8 cellular contexts compared by ENCODE assay signal in genomic region chr12:53381739-53382630, GRCh38.
DNase-seq lines count a peak whose midpoint lies in the region; ATAC-seq lines count a peak whose summit lies in the region.

No MANE protein-coding gene starts in this region.

- peak overlapping the region; percentile 76 for H3K9ac ChIP-seq in BLaER1

- peak overlapping the region; percentile 71 for H3K4me3 ChIP-seq in BLaER1

- peaks cover 33 to 55% of the 10 kb centered on the region in 2 donors for H3K4me1 Mint-ChIP-seq in stimulated activated naive B cell treated with anti-CD40 and anti-IgM and Interleukin-4, amounts not matched to agents 10 μg/mL and 1 μg/mL and 100 μg/mL, for 72 hours

- H3K27me3 Mint-ChIP-seq in stimulated activated naive B cell treated with anti-CD40 and anti-IgM and Interleukin-4, amounts not matched to agents 10 μg/mL and 1 μg/mL and 100 μg/mL, for 72 hours, result no peaks in the 10 kb centered on the region

- H3K4me1 ChIP-seq in BLaER1, result peaks cover 74% of the 10 kb centered on the region

- DNase-seq in HCEC 1CT (peak; percentile 70), T follicular helper cell (ENCODE audit: low read depth) (peak; percentile 20), cerebellar cortex (ENCODE audit: low spot score) (peak; percentile 76), kidney glomerular epithelial cell (lab: John Stamatoyannopoulos, UW) (peak; percentile 81)
- DNase-seq in stimulated activated naive B cell treated with anti-CD40 and anti-IgM and Interleukin-4, amounts not matched to agents 10 μg/mL and 1 μg/mL and 100 μg/mL, for 72 hours, result peak; percentile 56

- peak overlapping the region; percentile 95 for H3K27ac Mint-ChIP-seq in stimulated activated naive B cell treated with anti-CD40 and anti-IgM and Interleukin-4, amounts not matched to agents 10 μg/mL and 1 μg/mL and 100 μg/mL, for 72 hours

- peak in 1 of 2 donors; percentile 16 for ATAC-seq in stimulated activated naive B cell treated with anti-CD40 and anti-IgM and Interleukin-4, amounts not matched to agents 10 μg/mL and 1 μg/mL and 100 μg/mL, for 72 hours (replicated peaks)
- ATAC-seq in GM19324 (IDR thresholded peaks at IDR 0.05; ENCODE audit: low FRiP score, unreplicated experiment) (no peak), GM21786 (IDR thresholded peaks at IDR 0.05; ENCODE audit: unreplicated experiment) (no peak)

- peak overlapping the region; percentile 90 for H3K4me2 ChIP-seq in BLaER1

- peaks cover 26 to 40% of the 10 kb centered on the region in 2 donors for H3K36me3 Mint-ChIP-seq in stimulated activated naive B cell treated with anti-CD40 and anti-IgM and Interleukin-4, amounts not matched to agents 10 μg/mL and 1 μg/mL and 100 μg/mL, for 72 hours

- no peaks in the 10 kb centered on the region for H3K27me3 ChIP-seq in BLaER1

- H3K9me3 ChIP-seq in BLaER1, result no peaks in the 10 kb centered on the region

- H3K9me3 Mint-ChIP-seq in stimulated activated naive B cell treated with anti-CD40 and anti-IgM and Interleukin-4, amounts not matched to agents 10 μg/mL and 1 μg/mL and 100 μg/mL, for 72 hours, result no peaks in the 10 kb centered on the region

- peaks cover 52% of the 10 kb centered on the region for H3K36me3 ChIP-seq in BLaER1

- H4K20me1 ChIP-seq in BLaER1, result peaks cover 62% of the 10 kb centered on the region

- peak overlapping the region; percentile 89 to 92 for H3K4me3 Mint-ChIP-seq in stimulated activated naive B cell treated with anti-CD40 and anti-IgM and Interleukin-4, amounts not matched to agents 10 μg/mL and 1 μg/mL and 100 μg/mL, for 72 hours

- H3K27ac ChIP-seq in BLaER1, result peak overlapping the region; percentile 73; the same call in 1 of the 2 replicates

Comparison
In these comparisons a context has a peak if more than half of its experiments do, and no peak if none do; other contexts are left out.
1. DNase-seq: peak in every context shown above with its lines; median percentile 81 in kidney glomerular epithelial cell; 76 in cerebellar cortex; 70 in HCEC 1CT; 56 in stimulated activated naive B cell treated with anti-CD40 and anti-IgM and Interleukin-4, amounts not matched to agents 10 μg/mL and 1 μg/mL and 100 μg/mL, for 72 hours; 20 in T follicular helper cell.